16 cellular contexts compared by ENCODE assay signal in genomic region chr1:68104155-68104554, GRCh38. TPM values are rescaled to one million over a fixed set of nuclear protein-coding genes. Genes with fewer than 3 reads are reported as not detected.
DNase-seq lines count a peak whose midpoint lies in the region; ATAC-seq and TF ChIP-seq lines count a peak whose summit lies in the region.
"Had no signal": no experiment of that assay in that cellular context is flagged by ENCODE, and none has a peak within 500 bp of the region (broad histone marks: within the 10 kb centered on the region; RNA-seq: fewer than 3 reads in every experiment).

No MANE protein-coding gene starts in this region.

- TF ChIP-seq CTCF in A673 (conservative IDR thresholded peaks at IDR 0.05; ENCODE audit: low read depth, low read length) (no peak), brain microvascular endothelial cell (IDR thresholded peaks at IDR 0.05; ENCODE audit: low read depth, low read length, missing control alignments) (no peak), right atrium auricular region (IDR thresholded peaks at IDR 0.05) (no peak)

- no peak for ATAC-seq in GM19395 (IDR thresholded peaks at IDR 0.05; ENCODE audit: unreplicated experiment)
- no peak for ATAC-seq in HG03432 (IDR thresholded peaks at IDR 0.05; ENCODE audit: unreplicated experiment)
- ATAC-seq in HG03571 (IDR thresholded peaks at IDR 0.05; ENCODE audit: unreplicated experiment): no peak
- ATAC-seq: activated T-cell treated with anti-CD3 and anti-CD28 coated beads, Interleukin-2, amount 50 U/mL, for 4 hours; T-cell had no signal

- peaks cover 3% of the 10 kb centered on the region for H3K4me1 ChIP-seq in A673 (ENCODE audit: insufficient read depth, low read length, poor library complexity, severe bottlenecking)
- no peaks in the 10 kb centered on the region for H3K4me1 ChIP-seq in right atrium auricular region
- H3K4me1 ChIP-seq: upper lobe of left lung had no signal

- H3K27ac ChIP-seq in A673 (ENCODE audit: low read depth, low read length, poor library complexity, severe bottlenecking): no peak overlapping the region
- H3K27ac ChIP-seq in brain microvascular endothelial cell: peak overlapping the region; percentile 64
- H3K27ac ChIP-seq in right atrium auricular region: no peak overlapping the region
- H3K27ac ChIP-seq: KMS-11, neutrophil, upper lobe of left lung had no signal

- H3K4me3 ChIP-seq in A673 (ENCODE audit: low read depth, low read length, poor library complexity, severe bottlenecking) (no peak overlapping the region), brain microvascular endothelial cell (ENCODE audit: low read depth, low read length) (no peak overlapping the region), right atrium auricular region (no peak overlapping the region)
- H3K4me3 ChIP-seq: upper lobe of left lung had no signal

- DNase-seq in A673 (ENCODE audit: low spot score) (peak; percentile 17), NCI-H1436 (lab: John Stamatoyannopoulos, UW) (peak; percentile 16), brain microvascular endothelial cell (peak; percentile 78), kidney tubule cell (ENCODE audit: low spot score) (peak; percentile 17), right atrium auricular region (ENCODE audit: low spot score) (no peak)
- DNase-seq: activated CD4-positive, alpha-beta T cell treated with anti-CD3 and anti-CD28 coated beads for 4 hours; activated T-cell treated with anti-CD3 and anti-CD28 coated beads, Interleukin-2, amount 50 U/mL, for 4 hours; effector memory CD4-positive, alpha-beta T cell; stimulated activated CD8-positive, alpha-beta memory T cell treated with anti-CD3 and anti-CD28 coated beads, Interleukin-4, amount 100 ng/mL, for 48 hours; T-cell; upper lobe of left lung had no signal

- H3K9me3 ChIP-seq in A673 (ENCODE audit: low read depth, low read length, poor library complexity, severe bottlenecking): no peaks in the 10 kb centered on the region
- H3K9me3 ChIP-seq in right atrium auricular region: no peaks in the 10 kb centered on the region
- H3K9me3 ChIP-seq: neutrophil, upper lobe of left lung had no signal

- H3K36me3 ChIP-seq in A673 (ENCODE audit: insufficient read depth, low read length, poor library complexity, severe bottlenecking) (no peaks in the 10 kb centered on the region), brain microvascular endothelial cell (replicated peaks) (no peaks in the 10 kb centered on the region), right atrium auricular region (no peaks in the 10 kb centered on the region)
- H3K36me3 ChIP-seq: neutrophil, upper lobe of left lung had no signal

- CTCF ChIA-PET in A673 (lab: Charles Lee): no interaction called here

- intact Hi-C loops in A673 (cut with micrococcal nuclease; ENCODE audit: unreplicated experiment): no loop called here

- H3K27me3 ChIP-seq in A673 (replicated peaks; ENCODE audit: insufficient read depth, low read depth, low read length, poor library complexity): no peaks in the 10 kb centered on the region
- no peaks in the 10 kb centered on the region for H3K27me3 ChIP-seq in brain microvascular endothelial cell (replicated peaks)
- H3K27me3 ChIP-seq in right atrium auricular region: no peaks in the 10 kb centered on the region
- H3K27me3 ChIP-seq: upper lobe of left lung had no signal

- in situ Hi-C loops in brain microvascular endothelial cell (cut with HindIII; ENCODE audit: low pct_ligation_motif_present, low sequenced_read_pairs): no loop called here

- BruUV-seq in A673 (replicated peaks; lab: Mats Ljungman, UMichigan): no TSS peak

- POLR2A ChIA-PET in A673 (lab: Charles Lee; ENCODE audit: low non-redundant PET): no interaction called here

RNA-seq across cellular contexts. Expression of gene DIRAS3, which starts 53.7 kb away (rescaled TPM):
- 0.94 and 1.1 TPM in 2 replicates for total RNA-seq in A673 (2021)
- total RNA-seq in right atrium auricular region: 1 to 10 TPM in 1 of 2 donors, under 1 TPM in 1; 0.96 to 7.3 TPM
- total RNA-seq: activated T-cell treated with anti-CD3 and anti-CD28 coated beads, Interleukin-2, amount 50 U/mL, for 4 hours; T-cell had no signal
